In genomic region chr12:131386781-131387180, GRCh38 we compare ENCODE assay signal across 1 cellular context.
TF ChIP-seq lines count a peak whose summit lies in the region.

No MANE protein-coding gene starts in this region.

TF ChIP-seq in H1, 55 proteins besides CTCF, POLR2A, EP300 and RAD21 (continued from another document):
- TF ChIP-seq FOSL1 (IDR thresholded peaks at IDR 0.05; ENCODE audit: insufficient read depth, low read depth, low read length) = no peak
- no peak for TF ChIP-seq ATF2 (IDR thresholded peaks at IDR 0.05; ENCODE audit: low read length)
- no peak for TF ChIP-seq TAF7 (optimal IDR thresholded peaks at IDR 0.05; ENCODE audit: borderline replicate concordance, low read depth, low read length)
- no peak for TF ChIP-seq MAFK (IDR thresholded peaks at IDR 0.05; ENCODE audit: low read depth, low read length)
- TF ChIP-seq CEBPB (IDR thresholded peaks at IDR 0.05; ENCODE audit: low read depth, low read length) = no peak
